Comparison of ENCODE assay signal across 14 cellular contexts in genomic region chr2:153213022-153213421, GRCh38.
DNase-seq lines count a peak whose midpoint lies in the region; ATAC-seq, FAIRE-seq and TF ChIP-seq lines count a peak whose summit lies in the region.
"Had no signal": no experiment of that assay in that cellular context is flagged by ENCODE, and none has a peak within 500 bp of the region (broad histone marks: within the 10 kb centered on the region; RNA-seq: fewer than 3 reads in every experiment).

No MANE protein-coding gene starts in this region.

- no peak for FAIRE-seq in GM12891 (lab: Jason Lieb, UNC)

- no peaks in the 10 kb centered on the region for H3K27me3 Mint-ChIP-seq in activated CD8-positive, alpha-beta memory T cell treated with anti-CD3 and anti-CD28 coated beads, Interleukin-2, amount 10 ng/mL, durations not matched to agents 7 days and 5 days

- H3K27ac Mint-ChIP-seq in activated CD8-positive, alpha-beta memory T cell treated with anti-CD3 and anti-CD28 coated beads, Interleukin-2, amount 10 ng/mL, durations not matched to agents 7 days and 5 days = no peak overlapping the region

- no peak overlapping the region for H3K4me3 Mint-ChIP-seq in activated CD8-positive, alpha-beta memory T cell treated with anti-CD3 and anti-CD28 coated beads, Interleukin-2, amount 10 ng/mL, durations not matched to agents 7 days and 5 days

- no peaks in the 10 kb centered on the region for H3K4me1 Mint-ChIP-seq in activated CD8-positive, alpha-beta memory T cell treated with anti-CD3 and anti-CD28 coated beads, Interleukin-2, amount 10 ng/mL, durations not matched to agents 7 days and 5 days

- DNase-seq in NCI-H146 (lab: John Stamatoyannopoulos, UW) (peak; percentile 29), NCI-H146 treated with DMSO at 0.1 percent for 48 hours (lab: John Stamatoyannopoulos, UW; ENCODE audit: unreplicated experiment) (no peak), DMS 273 (lab: John Stamatoyannopoulos, UW; ENCODE audit: unreplicated experiment) (no peak), GM12891 (ENCODE audit: insufficient read length, low spot score) (no peak)
- DNase-seq in activated CD8-positive, alpha-beta memory T cell treated with anti-CD3 and anti-CD28 coated beads, Interleukin-2, amount 10 ng/mL, durations not matched to agents 7 days and 5 days = no peak
- DNase-seq: 8988T, GDM1, KG1, NCI-H2029 treated with DMSO at 0.1 percent for 48 hours, NCI-H510A, SHP77 had no signal

- no peak for TF ChIP-seq POLR2A in GM12891 (IDR thresholded peaks at IDR 0.05; ENCODE audit: low read depth, low read length)

- ATAC-seq in HG02885 (IDR thresholded peaks at IDR 0.05; ENCODE audit: poor library complexity, unreplicated experiment) = peak; percentile 41
- ATAC-seq in HG03432 (IDR thresholded peaks at IDR 0.05; ENCODE audit: unreplicated experiment) = peak; percentile 73
- no peak for ATAC-seq in activated CD8-positive, alpha-beta memory T cell treated with anti-CD3 and anti-CD28 coated beads, Interleukin-2, amount 10 ng/mL, durations not matched to agents 7 days and 5 days
- no peak for ATAC-seq in GM19035 (IDR thresholded peaks at IDR 0.05; ENCODE audit: unreplicated experiment)

- no peaks in the 10 kb centered on the region for H3K9me3 Mint-ChIP-seq in activated CD8-positive, alpha-beta memory T cell treated with anti-CD3 and anti-CD28 coated beads, Interleukin-2, amount 10 ng/mL, durations not matched to agents 7 days and 5 days (ENCODE audit: low read depth)

- CTCF ChIA-PET in activated CD8-positive, alpha-beta memory T cell treated with anti-CD3 and anti-CD28 coated beads, Interleukin-2, amount 10 ng/mL, durations not matched to agents 7 days and 5 days (lab: Charles Lee) = no interaction called here

- no peaks in the 10 kb centered on the region for H3K36me3 Mint-ChIP-seq in activated CD8-positive, alpha-beta memory T cell treated with anti-CD3 and anti-CD28 coated beads, Interleukin-2, amount 10 ng/mL, durations not matched to agents 7 days and 5 days

TF ChIP-seq in GM12891, 5 proteins besides CTCF, POLR2A, EP300 and RAD21:
- no peak for TF ChIP-seq TAF1 (IDR thresholded peaks at IDR 0.05; ENCODE audit: low read depth, low read length)
- no peak for TF ChIP-seq PAX5 (IDR thresholded peaks at IDR 0.05; ENCODE audit: insufficient read depth, low read length, severe bottlenecking)
- no peak for TF ChIP-seq POU2F2 (IDR thresholded peaks at IDR 0.05; ENCODE audit: low read depth, low read length)
- no peak for TF ChIP-seq SPI1 (IDR thresholded peaks at IDR 0.05; ENCODE audit: low read depth, low read length)
- TF ChIP-seq POLR2AphosphoS5 (IDR thresholded peaks at IDR 0.05; ENCODE audit: low read depth, low read length) = no peak

Comparison
In these comparisons a context has a peak if more than half of its experiments do, and no peak if none do; other contexts are left out.
1. ATAC-seq: peak in HG02885 (single experiment) and HG03432 (single experiment); none in activated CD8-positive, alpha-beta memory T cell treated with anti-CD3 and anti-CD28 coated beads, Interleukin-2, amount 10 ng/mL, durations not matched to agents 7 days and 5 days (single experiment) and GM19035 (single experiment).